Comparison of ENCODE assay signal across 8 cellular contexts in the genomic region with DNA sequence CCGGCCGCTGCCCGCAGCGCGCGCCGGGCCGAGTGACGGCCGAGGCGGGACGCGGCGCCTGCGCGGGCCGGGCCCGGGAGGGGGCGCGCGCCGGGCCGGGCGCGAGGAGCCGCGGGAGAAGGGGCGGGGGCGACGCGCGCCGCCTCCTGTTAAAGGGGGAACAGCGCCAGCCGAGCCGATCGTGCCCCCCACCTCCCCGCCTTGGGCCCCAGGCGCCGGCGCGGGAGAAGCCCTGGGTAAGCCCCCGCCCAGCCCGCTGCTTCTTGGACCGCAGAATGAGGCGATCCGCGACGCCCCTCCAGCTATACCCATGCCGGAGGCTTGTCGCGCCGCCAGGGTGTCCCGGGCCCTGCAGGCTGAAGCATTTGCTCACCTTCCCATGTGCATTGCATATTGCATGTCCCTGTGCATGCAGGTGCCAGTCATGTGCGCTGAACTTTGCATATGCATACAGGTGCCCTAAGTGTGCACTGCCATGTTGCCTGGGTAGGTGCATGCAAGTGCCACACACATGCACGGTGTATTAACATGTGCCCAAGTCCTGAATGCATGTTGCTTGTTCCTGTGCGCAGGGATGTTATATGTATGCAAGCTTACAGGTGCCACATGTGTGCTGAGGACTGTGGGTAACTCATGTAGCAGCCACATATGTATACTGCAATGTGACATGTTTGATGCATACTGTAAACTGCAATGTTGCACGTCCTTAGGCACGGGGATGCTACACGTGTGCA. TPM values are rescaled to one million over a fixed set of nuclear protein-coding genes. Genes with fewer than 3 reads are reported as not detected.
DNase-seq lines count a peak whose midpoint lies in the region; ATAC-seq, FAIRE-seq and TF ChIP-seq lines count a peak whose summit lies in the region.

TSS of gene ADGRB2 (minus strand) at position 34 of the 734 bp plus-strand sequence. CDS start 7,119 bp downstream, outside the sequence.

- H3K27me3 ChIP-seq in DND-41 (ENCODE audit: insufficient read depth, low read length, poor library complexity) (peaks cover 44% of the 10 kb centered on the region), MM.1S (replicated peaks; ENCODE audit: insufficient read depth, low read length) (peaks cover 44% of the 10 kb centered on the region), right cardiac atrium (ENCODE audit: control insufficient read depth, insufficient read depth) (no peaks in the 10 kb centered on the region), small intestine (ENCODE audit: control insufficient read depth in 2 of 2, insufficient read depth in 2 of 2, low read length in 2 of 2) (peaks cover 0 to 4% of the 10 kb centered on the region in 2 donors)

- no peak within 1 kb of the TSS for H3K27ac Mint-ChIP-seq in activated naive CD8-positive, alpha-beta T cell

- no peaks in the 10 kb centered on the region for H3K9me2 ChIP-seq in MM.1S (replicated peaks; ENCODE audit: insufficient read depth, low read length)

- TF ChIP-seq CTCF in DND-41 (IDR thresholded peaks at IDR 0.05; ENCODE audit: borderline replicate concordance, extremely low read depth, low read length, poor library complexity, severe bottlenecking) (peak; percentile 21), MM.1S (IDR thresholded peaks at IDR 0.05; ENCODE audit: low read length) (no peak)

- H3K79me2 ChIP-seq in DND-41 (ENCODE audit: insufficient read depth, low read length) (peaks cover 4% of the 10 kb centered on the region), MM.1S (ENCODE audit: low read length) (no peaks in the 10 kb centered on the region)

- H3K4me1 ChIP-seq in DND-41 (ENCODE audit: insufficient read depth, low read length) (peaks cover 46% of the 10 kb centered on the region), MM.1S (ENCODE audit: low read length) (0 out of 2 replicates have a peak, but pooled peaks cover 8% of the 10 kb centered on the region), right cardiac atrium (ENCODE audit: control insufficient read depth, insufficient read depth, low read length) (peaks cover 8% of the 10 kb centered on the region), small intestine (ENCODE audit: control insufficient read depth in 2 of 2, insufficient read depth in 1 of 2, low read depth in 1 of 2, low read length in 1 of 2) (no peaks in the 10 kb centered on the region)

- H3K4me3 Mint-ChIP-seq in activated naive CD8-positive, alpha-beta T cell: peak within 1 kb of the TSS; percentile 87

- H3K4me3 ChIP-seq in DND-41 (ENCODE audit: low read depth in 1 of 2, low read length in 2 of 2) (peak within 1 kb of the TSS; percentile 63 to 73), MM.1S (ENCODE audit: low read length) (peak within 1 kb of the TSS; percentile 66), right cardiac atrium (ENCODE audit: low read length) (peak within 1 kb of the TSS; percentile 85), small intestine (ENCODE audit: low read depth in 1 of 2, low read length in 2 of 2) (peak within 1 kb of the TSS; percentile 49 to 56)

- peaks cover 2% of the 10 kb centered on the region for H3K27me3 Mint-ChIP-seq in activated naive CD8-positive, alpha-beta T cell

- H3K36me3 ChIP-seq in DND-41 (ENCODE audit: insufficient read depth, low read length) (no peaks in the 10 kb centered on the region; the same call in 1 of the 2 replicates), MM.1S (replicated peaks; ENCODE audit: insufficient read depth, low read length) (no peaks in the 10 kb centered on the region), small intestine (ENCODE audit: control insufficient read depth in 2 of 2, insufficient read depth in 2 of 2, low read length in 2 of 2) (no peaks in the 10 kb centered on the region)

- H3K4me1 Mint-ChIP-seq in activated naive CD8-positive, alpha-beta T cell (ENCODE audit: low read depth): peaks cover 28% of the 10 kb centered on the region

- WGBS in right cardiac atrium: 3% methylated on average over 59 of the region's 60 CpGs
- 3 to 6% (median 6%) methylated on average over 22 to 60 of the region's 60 CpGs for WGBS in small intestine, 3 donors

- H3K9me3 ChIP-seq in DND-41 (ENCODE audit: insufficient read depth, low read length, severe bottlenecking) (no peaks in the 10 kb centered on the region), MM.1S (replicated peaks; ENCODE audit: insufficient read depth, low read length) (no peaks in the 10 kb centered on the region), right cardiac atrium (ENCODE audit: control insufficient read depth, low read length) (no peaks in the 10 kb centered on the region), small intestine (ENCODE audit: control insufficient read depth, low read depth) (no peaks in the 10 kb centered on the region)

- no peak for FAIRE-seq in small intestine (lab: Jason Lieb, UNC)

- DNase-seq in DND-41: peak; percentile 70
- DNase-seq in MM.1S: peak; percentile 41
- peak in 2 of 3 donors; percentile 72 to 75 for DNase-seq in right cardiac atrium
- DNase-seq in small intestine: no peak
- DNase-seq in NCI-H187 (lab: John Stamatoyannopoulos, UW): no peak
- no peak for DNase-seq in activated CD4-positive, CD25-positive, alpha-beta regulatory T cell treated with anti-CD3 and anti-CD28 coated beads, Interleukin-2, amount 50 U/mL, for 72 hours

- H4K20me1 ChIP-seq in DND-41 (ENCODE audit: insufficient read depth, low read length) (peaks cover 36% of the 10 kb centered on the region), MM.1S (ENCODE audit: insufficient read depth, low read length) (no peaks in the 10 kb centered on the region)

- H3K27ac ChIP-seq in DND-41 (ENCODE audit: low read length): peak within 1 kb of the TSS; percentile 29; the same call in 1 of the 2 replicates
- no peak within 1 kb of the TSS for H3K27ac ChIP-seq in MM.1S (ENCODE audit: low read length)
- no peak within 1 kb of the TSS for H3K27ac ChIP-seq in right cardiac atrium (ENCODE audit: low read length)
- H3K27ac ChIP-seq in small intestine (ENCODE audit: low read depth in 1 of 2, low read length in 1 of 2): no peak within 1 kb of the TSS

- H3K9me3 Mint-ChIP-seq in activated naive CD8-positive, alpha-beta T cell (ENCODE audit: low read depth): no peaks in the 10 kb centered on the region

- H3K4me2 ChIP-seq in DND-41 (ENCODE audit: insufficient read depth, low read length): peak within 1 kb of the TSS; percentile 87
- H3K4me2 ChIP-seq in MM.1S (ENCODE audit: low read depth, low read length): peak within 1 kb of the TSS; percentile 97

- H3K9ac ChIP-seq in DND-41 (ENCODE audit: low read depth, low read length) (peak within 1 kb of the TSS; percentile 70), MM.1S (ENCODE audit: low read length) (peak within 1 kb of the TSS; percentile 33; the same call in 1 of the 2 replicates)

- intact Hi-C loops in right cardiac atrium (cut with DNase I): no loop called here

- ATAC-seq in DND-41 (ENCODE audit: insufficient read depth, low read depth): peak; percentile 57
- peak in 1 of 2 donors; percentile 15 for ATAC-seq in right cardiac atrium
- ATAC-seq in HG02840 (IDR thresholded peaks at IDR 0.05; ENCODE audit: low FRiP score, unreplicated experiment): no peak

- H3K36me3 Mint-ChIP-seq in activated naive CD8-positive, alpha-beta T cell: no peaks in the 10 kb centered on the region

- 0 out of 2 replicates have a peak, but pooled peaks cover 4% of the 10 kb centered on the region for H3F3A ChIP-seq in MM.1S (ENCODE audit: insufficient read depth, low read length)

- H2AFZ ChIP-seq in DND-41 (ENCODE audit: low read depth, low read length) (peak within 1 kb of the TSS; percentile 50), MM.1S (ENCODE audit: low read length) (peak within 1 kb of the TSS; percentile 75)

RNA-seq across cellular contexts. Expression of gene ADGRB2, which starts in this region (rescaled TPM):
- 10 to 100 TPM; 11.8 to 14.8 (median 13.1) TPM for total RNA-seq in right cardiac atrium
- polyA plus RNA-seq in right cardiac atrium (18.2 TPM), small intestine (10 to 100 TPM in 1 of 3 donors, 1 to 10 TPM in 2; 4.8 to 18.3 (median 4.9) TPM)

Comparison
In these comparisons a context has a peak if more than half of its experiments do, and no peak if none do; other contexts are left out.
1. DNase-seq: peak in DND-41 (single experiment), MM.1S (single experiment) and right cardiac atrium (2 of 3); none in small intestine (single experiment), NCI-H187 (0 of 2) and activated CD4-positive, CD25-positive, alpha-beta regulatory T cell treated with anti-CD3 and anti-CD28 coated beads, Interleukin-2, amount 50 U/mL, for 72 hours (single experiment).
2. Peak in every context shown above with its lines, with median percentiles within 50 percentile points of each other: H3K4me3 ChIP-seq.